In the genomic region with DNA sequence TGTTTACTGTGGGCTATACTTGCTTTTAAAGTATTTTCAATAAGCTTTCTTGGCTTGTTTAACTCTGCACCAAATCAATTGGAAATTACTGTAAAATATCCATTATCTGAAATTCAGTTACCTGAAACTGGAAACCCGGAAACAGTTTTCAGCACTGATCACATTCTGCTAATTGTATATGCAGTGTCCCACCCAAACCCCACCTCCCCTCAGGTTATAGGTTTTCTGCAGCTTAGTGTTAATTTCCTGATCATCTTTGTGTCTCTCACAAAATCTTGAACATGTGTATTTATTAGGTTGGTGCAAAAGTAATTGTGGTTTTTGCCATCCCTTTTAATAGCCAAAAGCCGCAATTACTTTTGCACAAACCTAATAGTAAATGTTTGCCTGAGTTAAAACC, we compare ENCODE assay signal across 9 cellular contexts. TPM values are rescaled to one million over a fixed set of nuclear protein-coding genes. Genes with fewer than 3 reads are reported as not detected.
DNase-seq lines count a peak whose midpoint lies in the region; ATAC-seq and TF ChIP-seq lines count a peak whose summit lies in the region.
"Had no signal": no experiment of that assay in that cellular context is flagged by ENCODE, and none has a peak within 500 bp of the region (broad histone marks: within the 10 kb centered on the region; RNA-seq: fewer than 3 reads in every experiment).

No MANE protein-coding gene starts in this region.

- H3K27ac Mint-ChIP-seq in activated naive CD8-positive, alpha-beta T cell treated with anti-CD3 and anti-CD28 coated beads, Interleukin-2, amount 10 ng/mL, durations not matched to agents 7 days and 5 days: peak overlapping the region; percentile 91

- no peak for ATAC-seq in activated T-cell treated with anti-CD3 and anti-CD28 coated beads, Interleukin-2, amount 50 U/mL, for 4 hours
- ATAC-seq in activated naive CD8-positive, alpha-beta T cell treated with anti-CD3 and anti-CD28 coated beads, Interleukin-2, amount 10 ng/mL, durations not matched to agents 7 days and 5 days (ENCODE audit: low read depth): no peak
- no peak for ATAC-seq in right lobe of liver
- ATAC-seq in GM18870 (IDR thresholded peaks at IDR 0.05; ENCODE audit: unreplicated experiment): no peak
- no peak for ATAC-seq in HG03175 (IDR thresholded peaks at IDR 0.05; ENCODE audit: unreplicated experiment)

- peak overlapping the region; percentile 95 for H3K4me3 Mint-ChIP-seq in activated T-cell treated with anti-CD3 and anti-CD28 coated beads, Interleukin-2, amount 50 U/mL, for 4 hours
- H3K4me3 Mint-ChIP-seq in activated naive CD8-positive, alpha-beta T cell treated with anti-CD3 and anti-CD28 coated beads, Interleukin-2, amount 10 ng/mL, durations not matched to agents 7 days and 5 days: peak overlapping the region; percentile 93

- no peaks in the 10 kb centered on the region for H3K27me3 Mint-ChIP-seq in activated T-cell treated with anti-CD3 and anti-CD28 coated beads, Interleukin-2, amount 50 U/mL, for 4 hours (ENCODE audit: low read depth)
- H3K27me3 Mint-ChIP-seq in activated naive CD8-positive, alpha-beta T cell treated with anti-CD3 and anti-CD28 coated beads, Interleukin-2, amount 10 ng/mL, durations not matched to agents 7 days and 5 days: peaks cover 6% of the 10 kb centered on the region

- TF ChIP-seq CTCF in right lobe of liver (IDR thresholded peaks at IDR 0.05) (no peak), thyroid gland (IDR thresholded peaks at IDR 0.05) (no peak)

- H3K27ac ChIP-seq in right lobe of liver (peak overlapping the region in 2 of 3 donors; percentile 84 to 92), thyroid gland (peak overlapping the region in 2 of 3 donors; percentile 92 to 96)

- peaks cover 48% of the 10 kb centered on the region for H3K4me1 Mint-ChIP-seq in activated T-cell treated with anti-CD3 and anti-CD28 coated beads, Interleukin-2, amount 50 U/mL, for 4 hours (ENCODE audit: low read depth)
- peaks cover 15% of the 10 kb centered on the region for H3K4me1 Mint-ChIP-seq in activated naive CD8-positive, alpha-beta T cell treated with anti-CD3 and anti-CD28 coated beads, Interleukin-2, amount 10 ng/mL, durations not matched to agents 7 days and 5 days

- no peaks in the 10 kb centered on the region for H3K27me3 ChIP-seq in right lobe of liver
- H3K27me3 ChIP-seq in thyroid gland: no peaks in the 10 kb centered on the region

- WGBS in right lobe of liver (ENCODE audit: insufficient coverage, low coverage, low lambda C conversion rate, missing lambda C conversion rate): 16% methylated on average over 2 of the region's 2 CpGs
- 37 to 38% methylated on average over 2 of the region's 2 CpGs for WGBS in thyroid gland, 2 donors

- no peak for TF ChIP-seq POLR2A in right lobe of liver (IDR thresholded peaks at IDR 0.05)
- TF ChIP-seq POLR2A in thyroid gland (IDR thresholded peaks at IDR 0.05): no peak

- H3K4me3 ChIP-seq in right lobe of liver (peak overlapping the region; percentile 71 to 81 (median 78)), thyroid gland (replicated peaks in 1 of 3) (peak overlapping the region; percentile 89 to 100 (median 90))

- no peaks in the 10 kb centered on the region for H3K9me3 Mint-ChIP-seq in activated T-cell treated with anti-CD3 and anti-CD28 coated beads, Interleukin-2, amount 50 U/mL, for 4 hours
- no peaks in the 10 kb centered on the region for H3K9me3 Mint-ChIP-seq in activated naive CD8-positive, alpha-beta T cell treated with anti-CD3 and anti-CD28 coated beads, Interleukin-2, amount 10 ng/mL, durations not matched to agents 7 days and 5 days

- H3K36me3 Mint-ChIP-seq in activated T-cell treated with anti-CD3 and anti-CD28 coated beads, Interleukin-2, amount 50 U/mL, for 4 hours (ENCODE audit: insufficient read depth): peaks cover 8% of the 10 kb centered on the region
- no peaks in the 10 kb centered on the region for H3K36me3 Mint-ChIP-seq in activated naive CD8-positive, alpha-beta T cell treated with anti-CD3 and anti-CD28 coated beads, Interleukin-2, amount 10 ng/mL, durations not matched to agents 7 days and 5 days

- H3K36me3 ChIP-seq in right lobe of liver: no peaks in the 10 kb centered on the region
- H3K36me3 ChIP-seq in thyroid gland: no peaks in the 10 kb centered on the region

- no peak for DNase-seq in activated T-cell treated with anti-CD3 and anti-CD28 coated beads, Interleukin-2, amount 50 U/mL, for 4 hours
- no peak for DNase-seq in activated T-cell treated with anti-CD3 and anti-CD28 coated beads, Interleukin-2, amount 50 U/mL, for 1 hour
- no peak for DNase-seq in activated naive CD8-positive, alpha-beta T cell treated with anti-CD3 and anti-CD28 coated beads, Interleukin-2, amount 10 ng/mL, durations not matched to agents 7 days and 5 days
- DNase-seq in right lobe of liver: no peak
- no peak for DNase-seq in thyroid gland
- DNase-seq in NCI-H524 (lab: John Stamatoyannopoulos, UW): no peak
- DNase-seq: effector CD8-positive, alpha-beta T cell had no signal

- H3K9me3 ChIP-seq in right lobe of liver: no peaks in the 10 kb centered on the region
- no peaks in the 10 kb centered on the region for H3K9me3 ChIP-seq in thyroid gland

- intact Hi-C loops in right lobe of liver (cut with DNase I): loop anchor here in 1 of 2 donors (10.0 kb wide), 1 partner anchor 69 kb away; a partner anchor contains a TSS
- intact Hi-C loops in thyroid gland (cut with DNase I): no loop called here

- H3K4me1 ChIP-seq in right lobe of liver (peaks cover 0 to 21% (median 0%) of the 10 kb centered on the region in 4 donors), thyroid gland (peaks cover 11 to 12% of the 10 kb centered on the region in 2 donors)

- POLR2A ChIA-PET in activated naive CD8-positive, alpha-beta T cell treated with anti-CD3 and anti-CD28 coated beads, Interleukin-2, amount 10 ng/mL, durations not matched to agents 7 days and 5 days (lab: Charles Lee): interaction anchor here (1.6 to 1.8 kb wide), 2 partner anchors 69 to 647 kb away, joined by 6 to 16 read pairs; a partner anchor contains a TSS

RNA-seq across cellular contexts. Expression of a gene that starts 1.3 kb away (rescaled TPM):
- 10 to 100 TPM; 34.2 to 35.7 (median 35.6) TPM for total RNA-seq in activated T-cell treated with anti-CD3 and anti-CD28 coated beads, Interleukin-2, amount 50 U/mL, for 4 hours
- total RNA-seq in activated naive CD8-positive, alpha-beta T cell treated with anti-CD3 and anti-CD28 coated beads, Interleukin-2, amount 10 ng/mL, durations not matched to agents 7 days and 5 days: 10 to 100 TPM; 42.9 to 43.0 TPM
- total RNA-seq in right lobe of liver (10 to 100 TPM; 26.7 to 42.0 (median 34.2) TPM), thyroid gland (100 to 1,000 TPM; 113 to 136 (median 125) TPM)
